ENCODE assay signal across 23 cellular contexts in genomic region chr2:69576895-69577294, GRCh38.
DNase-seq lines count a peak whose midpoint lies in the region; ATAC-seq lines count a peak whose summit lies in the region.
"Had no signal": no experiment of that assay in that cellular context is flagged by ENCODE, and none has a peak within 500 bp of the region (broad histone marks: within the 10 kb centered on the region; RNA-seq: fewer than 3 reads in every experiment).

No MANE protein-coding gene starts in this region.

- no peak for DNase-seq in stimulated activated naive CD8-positive, alpha-beta T cell treated with anti-CD3 and anti-CD28 coated beads, Interleukin-15, Interleukin-2, amounts not matched to agents 100 U/mL and 50 U/mL, for 24 hours
- DNase-seq in SJCRH30 (peak; percentile 11 to 47), immature natural killer cell (no peak), caudate nucleus (lab: John Stamatoyannopoulos, UW) (no peak), Karpas-422 (no peak)
- no peak for DNase-seq in activated T-helper 1 cell treated with anti-CD3 and anti-CD28 coated beads, Interleukin-12 subunit alpha, Interleukin-12 subunit beta, Interleukin-2, Interleukin-4 antibody, amounts not matched to agents 30 ng/mL and 10 ng/mL and 1 ng/mL, durations not matched to agents 14 hours and 24 hours and 36 hours (ENCODE audit: low spot score)
- DNase-seq: activated B cell treated with CpG ODN at 0.5 μM for 24 hours; activated CD8-positive, alpha-beta memory T cell treated with anti-CD3 and anti-CD28 coated beads for 24 hours; amygdala; cerebellar nuclear complex; effector memory CD4-positive, alpha-beta T cell; hypothalamus; NCI-H1105; NCI-H2081 treated with DMSO at 0.1 percent for 48 hours; NCI-H524 treated with DMSO at 0.1 percent for 48 hours; OCI-M1; retina; stimulated activated CD4-positive, alpha-beta T cell treated with anti-CD3 and anti-CD28 coated beads, Interleukin-15, amount 100 ng/mL, for 24 hours; stomach had no signal

- no peak overlapping the region for H2AFZ ChIP-seq in Karpas-422 (ENCODE audit: low read length)

- H3K36me3 ChIP-seq in SJCRH30: no peaks in the 10 kb centered on the region
- H3K36me3 ChIP-seq in Karpas-422 (ENCODE audit: insufficient read depth, low read length): no peaks in the 10 kb centered on the region
- H3K36me3 ChIP-seq: stomach had no signal

- H4K20me1 ChIP-seq in Karpas-422 (ENCODE audit: insufficient read depth, low read depth, low read length): peaks cover 3% of the 10 kb centered on the region; the same call in 1 of the 2 replicates

- H3K27me3 ChIP-seq in SJCRH30 (no peaks in the 10 kb centered on the region), Karpas-422 (ENCODE audit: low read length) (no peaks in the 10 kb centered on the region)
- H3K27me3 ChIP-seq: SJSA1, stomach had no signal

- peak overlapping the region; percentile 14 for H3K27ac Mint-ChIP-seq in stimulated activated naive CD8-positive, alpha-beta T cell treated with anti-CD3 and anti-CD28 coated beads, Interleukin-15, Interleukin-2, amounts not matched to agents 100 ng/mL and 50 ng/mL, for 24 hours
- peak overlapping the region; percentile 22 to 78 (median 58) for H3K27ac Mint-ChIP-seq in immature natural killer cell
- no peak overlapping the region for H3K27ac Mint-ChIP-seq in activated T-helper 1 cell treated with anti-CD3 and anti-CD28 coated beads, Interleukin-12 subunit alpha, Interleukin-12 subunit beta, Interleukin-2, Interleukin-4 antibody, amounts not matched to agents 30 ng/mL and 10 ng/mL and 1 ng/mL, durations not matched to agents 14 hours and 24 hours and 36 hours
- H3K27ac Mint-ChIP-seq: activated B cell treated with CpG ODN at 0.5 μM for 24 hours; activated T-helper 2 cell treated with anti-CD3 and anti-CD28 coated beads, Interferon-gamma antibody, Interleukin-2, Interleukin-4, amounts not matched to agents 10 μg/mL and 5 μg/mL and 100 μg/mL, durations not matched to agents 14 hours and 24 hours and 36 hours had no signal

- no peak overlapping the region for H3K4me2 ChIP-seq in Karpas-422 (ENCODE audit: low read depth, low read length, poor library complexity, severe bottlenecking)

- H3K4me3 ChIP-seq in SJCRH30: no peak overlapping the region
- no peak overlapping the region for H3K4me3 ChIP-seq in Karpas-422 (ENCODE audit: low read length)
- H3K4me3 ChIP-seq: K562, SJSA1, stomach had no signal

- no peaks in the 10 kb centered on the region for H3K9me3 ChIP-seq in SJCRH30 (replicated peaks)
- no peaks in the 10 kb centered on the region for H3K9me3 ChIP-seq in Karpas-422 (ENCODE audit: low read length)
- H3K9me3 ChIP-seq: SJSA1, stomach had no signal

- intact Hi-C loops in activated T-helper 1 cell treated with anti-CD3 and anti-CD28 coated beads, Interleukin-12 subunit alpha, Interleukin-12 subunit beta, Interleukin-2, Interleukin-4 antibody, amounts not matched to agents 30 ng/mL and 10 ng/mL and 1 ng/mL, durations not matched to agents 14 hours and 24 hours and 36 hours (cut with micrococcal nuclease): no loop called here

- H3K27me3 Mint-ChIP-seq in stimulated activated naive CD8-positive, alpha-beta T cell treated with anti-CD3 and anti-CD28 coated beads, Interleukin-15, Interleukin-2, amounts not matched to agents 100 ng/mL and 50 ng/mL, for 24 hours: no peaks in the 10 kb centered on the region
- H3K27me3 Mint-ChIP-seq in immature natural killer cell (ENCODE audit: low read depth in 3 of 3): no peaks in the 10 kb centered on the region
- no peaks in the 10 kb centered on the region for H3K27me3 Mint-ChIP-seq in activated T-helper 1 cell treated with anti-CD3 and anti-CD28 coated beads, Interleukin-12 subunit alpha, Interleukin-12 subunit beta, Interleukin-2, Interleukin-4 antibody, amounts not matched to agents 30 ng/mL and 10 ng/mL and 1 ng/mL, durations not matched to agents 14 hours and 24 hours and 36 hours (ENCODE audit: insufficient read depth)

- no peaks in the 10 kb centered on the region for H3K79me2 ChIP-seq in Karpas-422 (ENCODE audit: low read length)

- H3K4me3 Mint-ChIP-seq in stimulated activated naive CD8-positive, alpha-beta T cell treated with anti-CD3 and anti-CD28 coated beads, Interleukin-15, Interleukin-2, amounts not matched to agents 100 ng/mL and 50 ng/mL, for 24 hours: no peak overlapping the region
- peak overlapping the region in 1 of 5 donors; percentile 1 for H3K4me3 Mint-ChIP-seq in immature natural killer cell
- no peak overlapping the region for H3K4me3 Mint-ChIP-seq in activated T-helper 1 cell treated with anti-CD3 and anti-CD28 coated beads, Interleukin-12 subunit alpha, Interleukin-12 subunit beta, Interleukin-2, Interleukin-4 antibody, amounts not matched to agents 30 ng/mL and 10 ng/mL and 1 ng/mL, durations not matched to agents 14 hours and 24 hours and 36 hours
- H3K4me3 Mint-ChIP-seq: activated B cell treated with CpG ODN at 0.5 μM for 24 hours had no signal

- H3K9ac ChIP-seq in Karpas-422 (ENCODE audit: low read length): no peak overlapping the region

- H3K9me3 Mint-ChIP-seq in stimulated activated naive CD8-positive, alpha-beta T cell treated with anti-CD3 and anti-CD28 coated beads, Interleukin-15, Interleukin-2, amounts not matched to agents 100 ng/mL and 50 ng/mL, for 24 hours: no peaks in the 10 kb centered on the region
- no peaks in the 10 kb centered on the region for H3K9me3 Mint-ChIP-seq in immature natural killer cell
- no peaks in the 10 kb centered on the region for H3K9me3 Mint-ChIP-seq in activated T-helper 1 cell treated with anti-CD3 and anti-CD28 coated beads, Interleukin-12 subunit alpha, Interleukin-12 subunit beta, Interleukin-2, Interleukin-4 antibody, amounts not matched to agents 30 ng/mL and 10 ng/mL and 1 ng/mL, durations not matched to agents 14 hours and 24 hours and 36 hours
- H3K9me3 Mint-ChIP-seq: activated B cell treated with CpG ODN at 0.5 μM for 24 hours; activated T-helper 2 cell treated with anti-CD3 and anti-CD28 coated beads, Interferon-gamma antibody, Interleukin-2, Interleukin-4, amounts not matched to agents 10 μg/mL and 5 μg/mL and 100 μg/mL, durations not matched to agents 14 hours and 24 hours and 36 hours had no signal

- H3K36me3 Mint-ChIP-seq in stimulated activated naive CD8-positive, alpha-beta T cell treated with anti-CD3 and anti-CD28 coated beads, Interleukin-15, Interleukin-2, amounts not matched to agents 100 ng/mL and 50 ng/mL, for 24 hours (ENCODE audit: low read depth): peaks cover 10% of the 10 kb centered on the region
- H3K36me3 Mint-ChIP-seq in immature natural killer cell: peaks cover 0 to 5% (median 3%) of the 10 kb centered on the region in 3 donors
- peaks cover 5% of the 10 kb centered on the region for H3K36me3 Mint-ChIP-seq in activated T-helper 1 cell treated with anti-CD3 and anti-CD28 coated beads, Interleukin-12 subunit alpha, Interleukin-12 subunit beta, Interleukin-2, Interleukin-4 antibody, amounts not matched to agents 30 ng/mL and 10 ng/mL and 1 ng/mL, durations not matched to agents 14 hours and 24 hours and 36 hours (ENCODE audit: low read depth)

- H3K4me1 Mint-ChIP-seq in stimulated activated naive CD8-positive, alpha-beta T cell treated with anti-CD3 and anti-CD28 coated beads, Interleukin-15, Interleukin-2, amounts not matched to agents 100 ng/mL and 50 ng/mL, for 24 hours (ENCODE audit: low read depth): peaks cover 78% of the 10 kb centered on the region
- peaks cover 79 to 89% of the 10 kb centered on the region in 2 donors for H3K4me1 Mint-ChIP-seq in immature natural killer cell
- peaks cover 40% of the 10 kb centered on the region for H3K4me1 Mint-ChIP-seq in activated T-helper 1 cell treated with anti-CD3 and anti-CD28 coated beads, Interleukin-12 subunit alpha, Interleukin-12 subunit beta, Interleukin-2, Interleukin-4 antibody, amounts not matched to agents 30 ng/mL and 10 ng/mL and 1 ng/mL, durations not matched to agents 14 hours and 24 hours and 36 hours (ENCODE audit: low read depth)
- H3K4me1 Mint-ChIP-seq: activated B cell treated with CpG ODN at 0.5 μM for 24 hours had no signal

- no peak for ATAC-seq in stimulated activated naive CD8-positive, alpha-beta T cell treated with anti-CD3 and anti-CD28 coated beads, Interleukin-15, Interleukin-2, amounts not matched to agents 100 U/mL and 50 U/mL, for 24 hours
- ATAC-seq: K562 had no signal

- H3K9me2 ChIP-seq in Karpas-422 (replicated peaks; ENCODE audit: insufficient read depth, low read length): no peaks in the 10 kb centered on the region

- peaks cover 37% of the 10 kb centered on the region for H3K4me1 ChIP-seq in SJCRH30
- no peaks in the 10 kb centered on the region for H3K4me1 ChIP-seq in Karpas-422 (ENCODE audit: low read length)

- H3K27ac ChIP-seq in SJCRH30 (peak overlapping the region; percentile 85), caudate nucleus (ENCODE audit: low read depth, low read length) (no peak overlapping the region), Karpas-422 (ENCODE audit: low read length) (no peak overlapping the region)
- H3K27ac ChIP-seq: SJSA1, stomach had no signal

Comparison
In these comparisons a context has a peak if more than half of its experiments do, and no peak if none do; other contexts are left out.
1. DNase-seq: peak in SJCRH30 (2 of 2); none in stimulated activated naive CD8-positive, alpha-beta T cell treated with anti-CD3 and anti-CD28 coated beads, Interleukin-15, Interleukin-2, amounts not matched to agents 100 U/mL and 50 U/mL, for 24 hours (single experiment), immature natural killer cell (0 of 3), caudate nucleus (0 of 61), activated T-helper 1 cell treated with anti-CD3 and anti-CD28 coated beads, Interleukin-12 subunit alpha, Interleukin-12 subunit beta, Interleukin-2, Interleukin-4 antibody, amounts not matched to agents 30 ng/mL and 10 ng/mL and 1 ng/mL, durations not matched to agents 14 hours and 24 hours and 36 hours (single experiment) and Karpas-422 (single experiment).